In genomic region chr20:43032459-43032858, GRCh38 we compare ENCODE assay signal across 32 cellular contexts.
"Had no signal": no experiment of that assay in that cellular context is flagged by ENCODE, and none has a peak within 500 bp of the region (broad histone marks: within the 10 kb centered on the region; RNA-seq: fewer than 3 reads in every experiment).

No MANE protein-coding gene starts in this region.

- H3K9me3 Mint-ChIP-seq: activated CD4-positive, alpha-beta T cell treated with anti-CD3 and anti-CD28 coated beads, Interleukin-2, amount 10 ng/mL, durations not matched to agents 7 days and 5 days; activated naive CD4-positive, alpha-beta T cell treated with anti-CD3 and anti-CD28 coated beads for 36 hours; activated naive CD4-positive, alpha-beta T cell treated with anti-CD3 and anti-CD28 coated beads, Interleukin-2, amount 50 U/mL, for 72 hours; activated T-cell treated with anti-CD3 and anti-CD28 coated beads, Interleukin-2, amount 50 U/mL, for 24 hours had no signal

- ATAC-seq: activated CD4-positive, alpha-beta T cell treated with anti-CD3 and anti-CD28 coated beads for 36 hours; activated CD4-positive, CD25-positive, alpha-beta regulatory T cell treated with anti-CD3 and anti-CD28 coated beads, Interleukin-2, amount 50 U/mL, for 24 hours; activated CD8-positive, alpha-beta T cell treated with anti-CD3 and anti-CD28 coated beads, Interleukin-2, amount 10 ng/mL, durations not matched to agents 7 days and 5 days; activated naive CD4-positive, alpha-beta T cell treated with anti-CD3 and anti-CD28 coated beads, Interleukin-2, amount 50 U/mL, for 72 hours; Right ventricle myocardium inferior had no signal

- H3K4me3 ChIP-seq: adrenal gland, PC-9 had no signal

- H3K4me1 ChIP-seq: adrenal gland had no signal

- H3K27ac ChIP-seq: adrenal gland, PC-9, RWPE1 had no signal

- H3K4me1 Mint-ChIP-seq: activated CD4-positive, alpha-beta T cell treated with anti-CD3 and anti-CD28 coated beads for 36 hours; activated CD4-positive, alpha-beta T cell treated with anti-CD3 and anti-CD28 coated beads, Interleukin-2, amount 10 ng/mL, durations not matched to agents 7 days and 5 days; brain had no signal

- H3K27ac Mint-ChIP-seq: activated CD4-positive, alpha-beta T cell treated with anti-CD3 and anti-CD28 coated beads for 36 hours; activated CD4-positive, alpha-beta T cell treated with anti-CD3 and anti-CD28 coated beads, Interleukin-2, amount 10 ng/mL, durations not matched to agents 7 days and 5 days; activated CD8-positive, alpha-beta T cell treated with anti-CD3 and anti-CD28 coated beads, Interleukin-2, amount 10 ng/mL, durations not matched to agents 7 days and 5 days; activated naive CD4-positive, alpha-beta T cell treated with anti-CD3 and anti-CD28 coated beads for 36 hours; activated naive CD4-positive, alpha-beta T cell treated with anti-CD3 and anti-CD28 coated beads, Interleukin-2, amount 50 U/mL, for 72 hours; activated T-cell treated with anti-CD3 and anti-CD28 coated beads, Interleukin-2, amount 50 U/mL, for 24 hours; brain had no signal

- H3K36me3 Mint-ChIP-seq: activated naive CD4-positive, alpha-beta T cell treated with anti-CD3 and anti-CD28 coated beads, Interleukin-2, amount 50 U/mL, for 72 hours; brain had no signal

- H3K27me3 ChIP-seq: adrenal gland had no signal

- H3K36me3 ChIP-seq: adrenal gland had no signal

- H3K4me3 Mint-ChIP-seq: activated CD4-positive, alpha-beta T cell treated with anti-CD3 and anti-CD28 coated beads for 36 hours; activated CD4-positive, alpha-beta T cell treated with anti-CD3 and anti-CD28 coated beads, Interleukin-2, amount 10 ng/mL, durations not matched to agents 7 days and 5 days; activated CD8-positive, alpha-beta T cell treated with anti-CD3 and anti-CD28 coated beads, Interleukin-2, amount 10 ng/mL, durations not matched to agents 7 days and 5 days; activated naive CD4-positive, alpha-beta T cell treated with anti-CD3 and anti-CD28 coated beads for 36 hours; activated T-cell treated with anti-CD3 and anti-CD28 coated beads, Interleukin-2, amount 50 U/mL, for 24 hours; brain had no signal

- H2AFZ ChIP-seq: PC-9 had no signal

- H3K9me3 ChIP-seq: adrenal gland had no signal

- DNase-seq: activated CD4-positive, alpha-beta T cell treated with anti-CD3 and anti-CD28 coated beads for 36 hours; activated CD4-positive, alpha-beta T cell treated with anti-CD3 and anti-CD28 coated beads, Interleukin-2, amount 10 ng/mL, durations not matched to agents 7 days and 5 days; activated CD4-positive, alpha-beta T cell treated with anti-CD3 and anti-CD28 coated beads, Interleukin-2, amount 50 U/mL, for 48 hours; activated CD8-positive, alpha-beta T cell treated with anti-CD3 and anti-CD28 coated beads, Interleukin-2, amount 10 ng/mL, durations not matched to agents 7 days and 5 days; activated gamma-delta T cell treated with Interleukin-2 at 50 U/mL for 16 hours; activated naive CD4-positive, alpha-beta T cell treated with anti-CD3 and anti-CD28 coated beads for 36 hours; activated T-cell treated with anti-CD3 and anti-CD28 coated beads, Interleukin-2, amount 50 U/mL, for 24 hours; adrenal gland; caudate nucleus; cerebellar nuclear complex; NCI-H1092 treated with DMSO at 0.1 percent for 48 hours; NCI-H1417; NCI-H146; NCI-H187; NCI-H2029 treated with DMSO at 0.1 percent for 48 hours; NCI-H2107; NCI-H2171 treated with DMSO at 0.1 percent for 48 hours; NCI-H2227 treated with DMSO at 0.1 percent for 48 hours; NCI-H446 treated with DMSO at 0.1 percent for 48 hours; NCI-H524 treated with DMSO at 0.1 percent for 48 hours; NK-92 treated with Interleukin-12 subunit alpha and Interleukin-12 subunit beta, amount 100 ng/mL, for 24 hours; PC-9; SIG-M5; SW 1271; T-helper 1 cell; T-helper 2 cell; T-helper 9 cell had no signal

- H3K27me3 Mint-ChIP-seq: activated CD4-positive, alpha-beta T cell treated with anti-CD3 and anti-CD28 coated beads for 36 hours; activated CD4-positive, alpha-beta T cell treated with anti-CD3 and anti-CD28 coated beads, Interleukin-2, amount 10 ng/mL, durations not matched to agents 7 days and 5 days; activated T-cell treated with anti-CD3 and anti-CD28 coated beads, Interleukin-2, amount 50 U/mL, for 24 hours had no signal

- H3K4me2 ChIP-seq: PC-9 had no signal
